1 cellular context compared by ENCODE assay signal in genomic region chr6:49556429-49556837, GRCh38.
A peak's percentile ranks its signal among the peaks of the same experiment; 100 is the strongest.
TF ChIP-seq lines count a peak whose summit lies in the region.

No MANE protein-coding gene starts in this region.

TF ChIP-seq in K562, 482 proteins besides CTCF, POLR2A, EP300 and RAD21 (continued from another document and continues in another):
- TF ChIP-seq VEZF1 (CRISPR knock-in tag; IDR thresholded peaks at IDR 0.05), result peak; percentile 44; the same call in 1 of the 2 replicates
- TF ChIP-seq HDAC2 (IDR thresholded peaks at IDR 0.05), result peak; percentile 90
- TF ChIP-seq TBL1XR1 (IDR thresholded peaks at IDR 0.05; ENCODE audit: low read length in 2 of 2), result peak in 1 of 2 experiments; percentile 74; a peak in 1 of 4 replicates
- peak; percentile 91 for TF ChIP-seq SPI1 (IDR thresholded peaks at IDR 0.05; ENCODE audit: borderline replicate concordance, low read depth, low read length)
- no peak for TF ChIP-seq CREB3L1 (IDR thresholded peaks at IDR 0.05; ENCODE audit: borderline replicate concordance, low read depth)
- TF ChIP-seq DACH1 (IDR thresholded peaks at IDR 0.05; ENCODE audit: partially characterized antibody), result peak; percentile 59
- peak; percentile 95 for TF ChIP-seq DPF2 (IDR thresholded peaks at IDR 0.05)
- TF ChIP-seq ZNF217 (CRISPR knock-in tag; IDR thresholded peaks at IDR 0.05), result no peak
- no peak for TF ChIP-seq ZNF609 (CRISPR knock-in tag; IDR thresholded peaks at IDR 0.05; ENCODE audit: borderline replicate concordance)
- TF ChIP-seq GTF2B (IDR thresholded peaks at IDR 0.05; ENCODE audit: extremely low read depth, insufficient read length), result no peak
- 0 out of 2 replicates have a peak, but pooled peaks have one; percentile 33 for TF ChIP-seq ZBTB40 (IDR thresholded peaks at IDR 0.05)
- no peak for TF ChIP-seq ZBTB40 (CRISPR knock-in tag; IDR thresholded peaks at IDR 0.05)
- peak in 1 of 2 experiments; percentile 14 for TF ChIP-seq NCOA2 (IDR thresholded peaks at IDR 0.05; ENCODE audit: partially characterized antibody in 2 of 2)
- peak; percentile 36 for TF ChIP-seq GABPA (tag; conservative IDR thresholded peaks at IDR 0.05; ENCODE audit: low read depth)
- TF ChIP-seq SIN3A (IDR thresholded peaks at IDR 0.05; ENCODE audit: borderline replicate concordance in 2 of 2, control insufficient read depth in 1 of 2, low read depth in 2 of 2, low read length in 2 of 2), result no peak
- TF ChIP-seq NONO (IDR thresholded peaks at IDR 0.05; ENCODE audit: low read depth in 2 of 2, low read length in 1 of 2), result no peak
- no peak for TF ChIP-seq HCFC1 (IDR thresholded peaks at IDR 0.05; ENCODE audit: low read depth, low read length)
- TF ChIP-seq DMBX1 (CRISPR knock-in tag; IDR thresholded peaks at IDR 0.05; ENCODE audit: borderline replicate concordance), result no peak
- TF ChIP-seq SREBF2 (CRISPR knock-in tag; IDR thresholded peaks at IDR 0.05), result no peak
- peak in 1 of 2 experiments; percentile 60; a peak in 1 of 4 replicates for TF ChIP-seq MAZ (CRISPR knock-in tag; conservative IDR thresholded peaks at IDR 0.05 in 1 of 2, IDR thresholded peaks at IDR 0.05 in 1 of 2)
- TF ChIP-seq MYBL2 (IDR thresholded peaks at IDR 0.05; ENCODE audit: low read depth), result peak; percentile 74; the same call in 1 of the 2 replicates
- no peak for TF ChIP-seq MYBL2 (CRISPR knock-in tag; IDR thresholded peaks at IDR 0.05; ENCODE audit: borderline replicate concordance)
- no peak for TF ChIP-seq PATZ1 (CRISPR knock-in tag; IDR thresholded peaks at IDR 0.05; ENCODE audit: borderline replicate concordance)
- TF ChIP-seq CBFA2T2 (conservative IDR thresholded peaks at IDR 0.05), result no peak
- no peak for TF ChIP-seq MTA3 (IDR thresholded peaks at IDR 0.05; ENCODE audit: borderline replicate concordance)
- TF ChIP-seq HNRNPLL (IDR thresholded peaks at IDR 0.05; ENCODE audit: low read depth, low read length, poor library complexity, severe bottlenecking), result no peak
- no peak for TF ChIP-seq HDGF (IDR thresholded peaks at IDR 0.05)
- no peak for TF ChIP-seq ZNF778 (CRISPR knock-in tag; IDR thresholded peaks at IDR 0.05)
- no peak for TF ChIP-seq RNF219 (CRISPR knock-in tag; IDR thresholded peaks at IDR 0.05)
- TF ChIP-seq MYNN (IDR thresholded peaks at IDR 0.05), result no peak
- TF ChIP-seq MYNN (CRISPR knock-in tag; IDR thresholded peaks at IDR 0.05), result no peak
- no peak for TF ChIP-seq ZNF780A (CRISPR knock-in tag; IDR thresholded peaks at IDR 0.05)
- 0 out of 2 replicates have a peak, but pooled peaks have one; percentile 18 for TF ChIP-seq HES1 (IDR thresholded peaks at IDR 0.05; ENCODE audit: low read depth)
- no peak for TF ChIP-seq CHD1 (IDR thresholded peaks at IDR 0.05; ENCODE audit: low read length)
- TF ChIP-seq PCBP1 (IDR thresholded peaks at IDR 0.05; ENCODE audit: low read depth, low read length, poor library complexity, severe bottlenecking), result no peak
- no peak for TF ChIP-seq TEAD1 (CRISPR knock-in tag; IDR thresholded peaks at IDR 0.05)
- no peak for TF ChIP-seq HIVEP1 (CRISPR knock-in tag; IDR thresholded peaks at IDR 0.05)
